Comparison of ENCODE assay signal across 9 cellular contexts in genomic region chr18:713135-713490, GRCh38. TPM values are rescaled to one million over a fixed set of nuclear protein-coding genes. Genes with fewer than 3 reads are reported as not detected.
DNase-seq lines count a peak whose midpoint lies in the region; ATAC-seq and TF ChIP-seq lines count a peak whose summit lies in the region.
"Had no signal": no experiment of that assay in that cellular context is flagged by ENCODE, and none has a peak within 500 bp of the region (broad histone marks: within the 10 kb centered on the region; RNA-seq: fewer than 3 reads in every experiment).

No MANE protein-coding gene starts in this region.

- no peak for TF ChIP-seq CTCF in C4-2B (conservative IDR thresholded peaks at IDR 0.05)
- TF ChIP-seq CTCF in Peyer's patch (IDR thresholded peaks at IDR 0.05) = no peak
- no peak for TF ChIP-seq CTCF in endothelial cell (IDR thresholded peaks at IDR 0.05; ENCODE audit: unreplicated experiment)
- no peak for TF ChIP-seq CTCF in neural progenitor cell (IDR thresholded peaks at IDR 0.05)
- TF ChIP-seq CTCF in GM20000 (IDR thresholded peaks at IDR 0.05; ENCODE audit: extremely low read depth, missing control alignments) = no peak

- H3K27ac ChIP-seq in C4-2B (peak overlapping the region; percentile 94), Peyer's patch (peak overlapping the region in 3 of 4 donors; percentile 64 to 83 (median 80)), neural progenitor cell (no peak overlapping the region)

- no peak for TF ChIP-seq POLR2A in Peyer's patch (IDR thresholded peaks at IDR 0.05)

- H3K4me1 Mint-ChIP-seq in endothelial cell (ENCODE audit: unreplicated experiment) = peaks cover 13% of the 10 kb centered on the region
- H3K4me1 Mint-ChIP-seq in neural progenitor cell = peaks cover 14% of the 10 kb centered on the region

- H3K27ac Mint-ChIP-seq in endothelial cell (ENCODE audit: unreplicated experiment) = no peak overlapping the region
- no peak overlapping the region for H3K27ac Mint-ChIP-seq in neural progenitor cell
- H3K27ac Mint-ChIP-seq: memory B cell had no signal

- H3K79me2 ChIP-seq in neural progenitor cell (ENCODE audit: low read depth) = peaks cover 19% of the 10 kb centered on the region

- H2AFZ ChIP-seq in neural progenitor cell (replicated peaks) = peak overlapping the region; percentile 73

- peaks cover 10% of the 10 kb centered on the region for H3K27me3 Mint-ChIP-seq in endothelial cell (ENCODE audit: unreplicated experiment)
- peaks cover 2% of the 10 kb centered on the region for H3K27me3 Mint-ChIP-seq in neural progenitor cell (ENCODE audit: insufficient read depth, low read depth)

- H3K4me1 ChIP-seq in Peyer's patch (peaks cover 0 to 17% (median 0%) of the 10 kb centered on the region in 4 donors), neural progenitor cell (no peaks in the 10 kb centered on the region)

- H3K9ac ChIP-seq in neural progenitor cell = no peak overlapping the region

- no peak for ATAC-seq in GM19351 (IDR thresholded peaks at IDR 0.05; ENCODE audit: unreplicated experiment)

- DNase-seq in Peyer's patch (no peak), endothelial cell (ENCODE audit: low spot score) (peak; percentile 6), neural progenitor cell (ENCODE audit: low spot score) (no peak), 8988T (no peak), RPMI8226 (no peak), GM20000 (ENCODE audit: low spot score) (no peak)

- H3K9me3 ChIP-seq in Peyer's patch = no peaks in the 10 kb centered on the region
- H3K9me3 ChIP-seq in neural progenitor cell (ENCODE audit: low read depth) = no peaks in the 10 kb centered on the region

- H3K4me3 ChIP-seq in Peyer's patch (peak overlapping the region; percentile 47 to 71 (median 53)), neural progenitor cell (peak overlapping the region; percentile 60)

- H3K4me3 Mint-ChIP-seq in endothelial cell (ENCODE audit: unreplicated experiment) (peak overlapping the region; percentile 15), neural progenitor cell (peak overlapping the region; percentile 72)

- peak overlapping the region; percentile 96 for H3K4me2 ChIP-seq in neural progenitor cell

- H3K9me3 Mint-ChIP-seq in endothelial cell (ENCODE audit: unreplicated experiment) (no peaks in the 10 kb centered on the region), neural progenitor cell (no peaks in the 10 kb centered on the region)
- H3K9me3 Mint-ChIP-seq: memory B cell had no signal

- peaks cover 8% of the 10 kb centered on the region for H4K20me1 ChIP-seq in neural progenitor cell (ENCODE audit: low read depth)

- peaks cover 12% of the 10 kb centered on the region for H3F3A ChIP-seq in neural progenitor cell (ENCODE audit: low read depth)

- H3K36me3 Mint-ChIP-seq in endothelial cell (ENCODE audit: low read depth, unreplicated experiment) = peaks cover 7% of the 10 kb centered on the region
- peaks cover 3% of the 10 kb centered on the region for H3K36me3 Mint-ChIP-seq in neural progenitor cell

- H3K36me3 ChIP-seq in Peyer's patch (no peaks in the 10 kb centered on the region), neural progenitor cell (no peaks in the 10 kb centered on the region)

- H3K27me3 ChIP-seq in Peyer's patch (no peaks in the 10 kb centered on the region), neural progenitor cell (no peaks in the 10 kb centered on the region)

RNA-seq across cellular contexts. Expression of gene ENOSF1, which starts 0.7 kb away (rescaled TPM):
- 100 to 1,000 TPM in 3 of 4 donors, 10 to 100 TPM in 1; 77.6 to 191 (median 132) TPM for total RNA-seq in Peyer's patch
- total RNA-seq in endothelial cell (ENCODE audit: unreplicated experiment) = 31.8 TPM
- total RNA-seq in neural progenitor cell (ENCODE audit: low replicate concordance) = 20.2 and 29.7 TPM in 2 replicates

RNA-seq across cellular contexts. Expression of gene TYMS, which starts 55.7 kb away (rescaled TPM):
- total RNA-seq in Peyer's patch = 10 to 100 TPM in 3 of 4 donors, 1 to 10 TPM in 1; 6.7 to 71.8 (median 11.7) TPM
- total RNA-seq in endothelial cell (ENCODE audit: unreplicated experiment) = 61.7 TPM
- 60.3 and 86.9 TPM in 2 replicates for total RNA-seq in neural progenitor cell (ENCODE audit: low replicate concordance)
